27 cellular contexts compared by ENCODE assay signal in genomic region chr14:91854327-91854934, GRCh38. TPM values are rescaled to one million over a fixed set of nuclear protein-coding genes. Genes with fewer than 3 reads are reported as not detected.
A peak's percentile ranks its signal among the peaks of the same experiment; 100 is the strongest.
DNase-seq lines count a peak whose midpoint lies in the region; ATAC-seq and TF ChIP-seq lines count a peak whose summit lies in the region.
"Had no signal": no experiment of that assay in that cellular context is flagged by ENCODE, and none has a peak within 500 bp of the region (broad histone marks: within the 10 kb centered on the region; RNA-seq: fewer than 3 reads in every experiment).

No MANE protein-coding gene starts in this region.

- no peak overlapping the region for H3K4me3 Mint-ChIP-seq in activated CD4-positive, alpha-beta T cell treated with anti-CD3 and anti-CD28 coated beads, Interleukin-2, amount 10 ng/mL, durations not matched to agents 24 days and 14 days
- no peak overlapping the region for H3K4me3 Mint-ChIP-seq in stimulated activated naive CD8-positive, alpha-beta T cell treated with anti-CD3 and anti-CD28 coated beads, Interleukin-15, Interleukin-2, amounts not matched to agents 100 ng/mL and 50 ng/mL, for 24 hours
- H3K4me3 Mint-ChIP-seq in stimulated activated naive CD8-positive, alpha-beta T cell treated with anti-CD3 and anti-CD28 coated beads, Interleukin-15, amount 100 ng/mL, for 72 hours: no peak overlapping the region
- peak overlapping the region; percentile 2 to 92 (median 66) for H3K4me3 Mint-ChIP-seq in naive thymus-derived CD4-positive, alpha-beta T cell
- no peak overlapping the region for H3K4me3 Mint-ChIP-seq in endothelial cell (ENCODE audit: unreplicated experiment)
- H3K4me3 Mint-ChIP-seq: immature natural killer cell had no signal

- no peak for TF ChIP-seq CTCF in endothelial cell (IDR thresholded peaks at IDR 0.05; ENCODE audit: unreplicated experiment)

- H3K4me3 ChIP-seq in naive thymus-derived CD4-positive, alpha-beta T cell (ENCODE audit: low read length): no peak overlapping the region
- no peak overlapping the region for H3K4me3 ChIP-seq in aorta (ENCODE audit: low read length in 2 of 2)
- H3K4me3 ChIP-seq: cardiac muscle cell, hepatocyte, prostate gland had no signal

- peaks cover 64% of the 10 kb centered on the region for H3K36me3 Mint-ChIP-seq in activated CD4-positive, alpha-beta T cell treated with anti-CD3 and anti-CD28 coated beads, Interleukin-2, amount 10 ng/mL, durations not matched to agents 24 days and 14 days (ENCODE audit: low read depth)
- H3K36me3 Mint-ChIP-seq in stimulated activated naive CD8-positive, alpha-beta T cell treated with anti-CD3 and anti-CD28 coated beads, Interleukin-15, Interleukin-2, amounts not matched to agents 100 ng/mL and 50 ng/mL, for 24 hours (ENCODE audit: low read depth): peaks cover 4% of the 10 kb centered on the region
- H3K36me3 Mint-ChIP-seq in naive thymus-derived CD4-positive, alpha-beta T cell: peaks cover 29 to 75% (median 60%) of the 10 kb centered on the region in 5 donors
- no peaks in the 10 kb centered on the region for H3K36me3 Mint-ChIP-seq in endothelial cell (ENCODE audit: low read depth, unreplicated experiment)

- POLR2A ChIA-PET in naive thymus-derived CD4-positive, alpha-beta T cell (lab: Charles Lee): interaction anchor here (0.6 to 13.7 kb wide), 8 partner anchors 10 to 108 kb away, joined by 4 to 245 read pairs (median 12); partner anchors contain the start of gene TC2N

- peak overlapping the region; percentile 51 for H3K27ac ChIP-seq in naive thymus-derived CD4-positive, alpha-beta T cell (ENCODE audit: low read depth, low read length)
- H3K27ac ChIP-seq in aorta (ENCODE audit: low read depth in 1 of 2, low read length in 2 of 2): peak overlapping the region; percentile 18 to 73
- H3K27ac ChIP-seq: cardiac muscle cell, epithelial cell of prostate, hepatocyte, KMS-11, neutrophil, prostate gland had no signal

- ATAC-seq in stimulated activated naive CD8-positive, alpha-beta T cell treated with anti-CD3 and anti-CD28 coated beads, Interleukin-15, amount 100 ng/mL, for 72 hours: no peak
- ATAC-seq in naive thymus-derived CD4-positive, alpha-beta T cell: no peak
- ATAC-seq in aorta (ENCODE audit: low FRiP score): no peak
- ATAC-seq: SK-N-SH treated with all-trans-retinoic acid at 6 μM for 48 hours had no signal

- H3K27ac Mint-ChIP-seq in activated CD4-positive, alpha-beta T cell treated with anti-CD3 and anti-CD28 coated beads, Interleukin-2, amount 10 ng/mL, durations not matched to agents 24 days and 14 days: peak overlapping the region; percentile 6
- peak overlapping the region; percentile 18 for H3K27ac Mint-ChIP-seq in stimulated activated naive CD8-positive, alpha-beta T cell treated with anti-CD3 and anti-CD28 coated beads, Interleukin-15, Interleukin-2, amounts not matched to agents 100 ng/mL and 50 ng/mL, for 24 hours
- no peak overlapping the region for H3K27ac Mint-ChIP-seq in stimulated activated naive CD8-positive, alpha-beta T cell treated with anti-CD3 and anti-CD28 coated beads, Interleukin-15, amount 100 ng/mL, for 72 hours
- peak overlapping the region in 8 of 9 donors; percentile 44 to 100 (median 88) for H3K27ac Mint-ChIP-seq in naive thymus-derived CD4-positive, alpha-beta T cell
- H3K27ac Mint-ChIP-seq in endothelial cell (ENCODE audit: unreplicated experiment): no peak overlapping the region

- no peaks in the 10 kb centered on the region for H3K9me3 Mint-ChIP-seq in activated CD4-positive, alpha-beta T cell treated with anti-CD3 and anti-CD28 coated beads, Interleukin-2, amount 10 ng/mL, durations not matched to agents 24 days and 14 days
- no peaks in the 10 kb centered on the region for H3K9me3 Mint-ChIP-seq in stimulated activated naive CD8-positive, alpha-beta T cell treated with anti-CD3 and anti-CD28 coated beads, Interleukin-15, Interleukin-2, amounts not matched to agents 100 ng/mL and 50 ng/mL, for 24 hours
- H3K9me3 Mint-ChIP-seq in stimulated activated naive CD8-positive, alpha-beta T cell treated with anti-CD3 and anti-CD28 coated beads, Interleukin-15, amount 100 ng/mL, for 72 hours: no peaks in the 10 kb centered on the region
- H3K9me3 Mint-ChIP-seq in naive thymus-derived CD4-positive, alpha-beta T cell: no peaks in the 10 kb centered on the region
- no peaks in the 10 kb centered on the region for H3K9me3 Mint-ChIP-seq in endothelial cell (ENCODE audit: unreplicated experiment)
- H3K9me3 Mint-ChIP-seq: immature natural killer cell had no signal

- H3K4me1 ChIP-seq in naive thymus-derived CD4-positive, alpha-beta T cell (ENCODE audit: control insufficient read depth in 2 of 2, insufficient read depth in 2 of 2, low read length in 2 of 2): peaks cover 51 to 55% of the 10 kb centered on the region in 2 donors
- H3K4me1 ChIP-seq in aorta (ENCODE audit: control insufficient read depth in 1 of 2, insufficient read depth in 2 of 2, low read length in 2 of 2): peaks cover 3 to 10% of the 10 kb centered on the region in 2 donors
- H3K4me1 ChIP-seq: Caco-2, prostate gland had no signal

- H3K9me3 ChIP-seq in naive thymus-derived CD4-positive, alpha-beta T cell (ENCODE audit: control insufficient read depth in 2 of 3, low read length in 3 of 3): no peaks in the 10 kb centered on the region
- no peaks in the 10 kb centered on the region for H3K9me3 ChIP-seq in aorta (ENCODE audit: control insufficient read depth, low read length)
- H3K9me3 ChIP-seq: Caco-2, neutrophil, prostate gland had no signal

- peaks cover 46% of the 10 kb centered on the region for H3K4me1 Mint-ChIP-seq in activated CD4-positive, alpha-beta T cell treated with anti-CD3 and anti-CD28 coated beads, Interleukin-2, amount 10 ng/mL, durations not matched to agents 24 days and 14 days
- H3K4me1 Mint-ChIP-seq in stimulated activated naive CD8-positive, alpha-beta T cell treated with anti-CD3 and anti-CD28 coated beads, Interleukin-15, Interleukin-2, amounts not matched to agents 100 ng/mL and 50 ng/mL, for 24 hours (ENCODE audit: low read depth): peaks cover 59% of the 10 kb centered on the region
- H3K4me1 Mint-ChIP-seq in stimulated activated naive CD8-positive, alpha-beta T cell treated with anti-CD3 and anti-CD28 coated beads, Interleukin-15, amount 100 ng/mL, for 72 hours: peaks cover 58% of the 10 kb centered on the region
- H3K4me1 Mint-ChIP-seq in naive thymus-derived CD4-positive, alpha-beta T cell: peaks cover 52 to 94% (median 88%) of the 10 kb centered on the region in 7 donors
- no peaks in the 10 kb centered on the region for H3K4me1 Mint-ChIP-seq in endothelial cell (ENCODE audit: unreplicated experiment)

- WGBS in aorta, 2 donors: 28 to 36% methylated on average over 2 of the region's 2 CpGs

- CTCF ChIA-PET in naive thymus-derived CD4-positive, alpha-beta T cell (lab: Charles Lee): interaction anchor here (0.7 to 1.5 kb wide), 4 partner anchors 14 to 100 kb away, joined by 3 to 5 read pairs (median 4); no protein-coding TSS in a partner anchor

- intact Hi-C loops in activated CD4-positive, alpha-beta T cell treated with anti-CD3 and anti-CD28 coated beads, Interleukin-2, amount 10 ng/mL, durations not matched to agents 24 days and 14 days (cut with micrococcal nuclease): no loop called here
- intact Hi-C loops in naive thymus-derived CD4-positive, alpha-beta T cell (cut with micrococcal nuclease): no loop called here
- intact Hi-C loops in aorta (cut with DNase I): no loop called here

- no peaks in the 10 kb centered on the region for H3K27me3 Mint-ChIP-seq in activated CD4-positive, alpha-beta T cell treated with anti-CD3 and anti-CD28 coated beads, Interleukin-2, amount 10 ng/mL, durations not matched to agents 24 days and 14 days
- no peaks in the 10 kb centered on the region for H3K27me3 Mint-ChIP-seq in stimulated activated naive CD8-positive, alpha-beta T cell treated with anti-CD3 and anti-CD28 coated beads, Interleukin-15, Interleukin-2, amounts not matched to agents 100 ng/mL and 50 ng/mL, for 24 hours
- no peaks in the 10 kb centered on the region for H3K27me3 Mint-ChIP-seq in stimulated activated naive CD8-positive, alpha-beta T cell treated with anti-CD3 and anti-CD28 coated beads, Interleukin-15, amount 100 ng/mL, for 72 hours
- no peaks in the 10 kb centered on the region for H3K27me3 Mint-ChIP-seq in naive thymus-derived CD4-positive, alpha-beta T cell
- peaks cover 3% of the 10 kb centered on the region for H3K27me3 Mint-ChIP-seq in endothelial cell (ENCODE audit: unreplicated experiment)

- H3K36me3 ChIP-seq in naive thymus-derived CD4-positive, alpha-beta T cell (ENCODE audit: control insufficient read depth in 2 of 3, insufficient read depth in 3 of 3, low read length in 3 of 3): peaks cover 16 to 64% (median 22%) of the 10 kb centered on the region in 3 experiments
- H3K36me3 ChIP-seq in aorta (ENCODE audit: control insufficient read depth in 1 of 2, insufficient read depth in 2 of 2, low read length in 1 of 2): peaks cover 0 to 1% of the 10 kb centered on the region in 2 donors
- H3K36me3 ChIP-seq: cardiac muscle cell, neutrophil, prostate gland had no signal

- DNase-seq in activated CD4-positive, alpha-beta T cell treated with anti-CD3 and anti-CD28 coated beads, Interleukin-2, amount 10 ng/mL, durations not matched to agents 24 days and 14 days: no peak
- no peak for DNase-seq in activated CD4-positive, alpha-beta T cell treated with anti-CD3 and anti-CD28 coated beads for 48 hours
- no peak for DNase-seq in stimulated activated naive CD8-positive, alpha-beta T cell treated with anti-CD3 and anti-CD28 coated beads, Interleukin-15, amount 100 ng/mL, for 72 hours
- DNase-seq in naive thymus-derived CD4-positive, alpha-beta T cell: no peak
- no peak for DNase-seq in aorta
- DNase-seq in putamen (ENCODE audit: low spot score): no peak
- DNase-seq in endothelial cell (ENCODE audit: low spot score): no peak
- DNase-seq: activated effector memory CD4-positive, alpha-beta T cell treated with Interleukin-2 at 50 U/mL for 16 hours; Caco-2; dermis blood vessel endothelial cell; DMS79 treated with DMSO at 0.1 percent for 48 hours; immature natural killer cell; NCI-H1436 treated with DMSO at 0.1 percent for 48 hours; RPMI8226; stimulated activated CD4-positive, alpha-beta T cell treated with anti-CD3 and anti-CD28 coated beads, Interleukin-2, amount 100 ng/mL, for 48 hours; stimulated activated naive CD4-positive, alpha-beta T cell; trophoblast cell had no signal

- no peaks in the 10 kb centered on the region for H3K27me3 ChIP-seq in naive thymus-derived CD4-positive, alpha-beta T cell (ENCODE audit: control insufficient read depth in 2 of 2, insufficient read depth in 2 of 2, low read length in 2 of 2)
- no peaks in the 10 kb centered on the region for H3K27me3 ChIP-seq in aorta (ENCODE audit: control insufficient read depth in 1 of 2, insufficient read depth in 2 of 2, low read length in 1 of 2)
- H3K27me3 ChIP-seq: cardiac muscle cell, hepatocyte had no signal

RNA-seq across cellular contexts. Expression of gene TC2N, which starts 12.9 kb away (rescaled TPM):
- 18.6 and 19.3 TPM in 2 replicates for total RNA-seq in activated CD4-positive, alpha-beta T cell treated with anti-CD3 and anti-CD28 coated beads, Interleukin-2, amount 10 ng/mL, durations not matched to agents 24 days and 14 days
- total RNA-seq in naive thymus-derived CD4-positive, alpha-beta T cell: 100 to 1,000 TPM; 158 to 301 (median 246) TPM
- 100 to 1,000 TPM; 167 to 193 TPM for polyA plus RNA-seq in naive thymus-derived CD4-positive, alpha-beta T cell
- total RNA-seq in aorta: 100 to 1,000 TPM; 126 to 284 TPM
- 10 to 100 TPM; 50.7 to 66.4 TPM for polyA plus RNA-seq in aorta
- total RNA-seq in endothelial cell (ENCODE audit: unreplicated experiment): 1.4 TPM
- total RNA-seq: A172, HT1080 had no signal

Comparison
In these comparisons a context has a peak if more than half of its experiments do, and no peak if none do; other contexts are left out.
1. H3K27ac Mint-ChIP-seq: peak in activated CD4-positive, alpha-beta T cell treated with anti-CD3 and anti-CD28 coated beads, Interleukin-2, amount 10 ng/mL, durations not matched to agents 24 days and 14 days (single experiment), stimulated activated naive CD8-positive, alpha-beta T cell treated with anti-CD3 and anti-CD28 coated beads, Interleukin-15, Interleukin-2, amounts not matched to agents 100 ng/mL and 50 ng/mL, for 24 hours (single experiment) and naive thymus-derived CD4-positive, alpha-beta T cell (8 of 9); none in stimulated activated naive CD8-positive, alpha-beta T cell treated with anti-CD3 and anti-CD28 coated beads, Interleukin-15, amount 100 ng/mL, for 72 hours (0 of 2) and endothelial cell (single experiment).
2. H3K4me3 Mint-ChIP-seq: peak in naive thymus-derived CD4-positive, alpha-beta T cell (10 of 10); none in activated CD4-positive, alpha-beta T cell treated with anti-CD3 and anti-CD28 coated beads, Interleukin-2, amount 10 ng/mL, durations not matched to agents 24 days and 14 days (single experiment), stimulated activated naive CD8-positive, alpha-beta T cell treated with anti-CD3 and anti-CD28 coated beads, Interleukin-15, Interleukin-2, amounts not matched to agents 100 ng/mL and 50 ng/mL, for 24 hours (single experiment), stimulated activated naive CD8-positive, alpha-beta T cell treated with anti-CD3 and anti-CD28 coated beads, Interleukin-15, amount 100 ng/mL, for 72 hours (0 of 2) and endothelial cell (single experiment).